ENCODE assay signal across 1 cellular context in genomic region chr22:20646906-20647305, GRCh38.
A peak's percentile ranks its signal among the peaks of the same experiment; 100 is the strongest.
TF ChIP-seq lines count a peak whose summit lies in the region.

No MANE protein-coding gene starts in this region.

TF ChIP-seq in K562, 482 proteins besides CTCF, POLR2A, EP300 and RAD21 (continued from another document and continues in another):
- TF ChIP-seq, protein P1, sequence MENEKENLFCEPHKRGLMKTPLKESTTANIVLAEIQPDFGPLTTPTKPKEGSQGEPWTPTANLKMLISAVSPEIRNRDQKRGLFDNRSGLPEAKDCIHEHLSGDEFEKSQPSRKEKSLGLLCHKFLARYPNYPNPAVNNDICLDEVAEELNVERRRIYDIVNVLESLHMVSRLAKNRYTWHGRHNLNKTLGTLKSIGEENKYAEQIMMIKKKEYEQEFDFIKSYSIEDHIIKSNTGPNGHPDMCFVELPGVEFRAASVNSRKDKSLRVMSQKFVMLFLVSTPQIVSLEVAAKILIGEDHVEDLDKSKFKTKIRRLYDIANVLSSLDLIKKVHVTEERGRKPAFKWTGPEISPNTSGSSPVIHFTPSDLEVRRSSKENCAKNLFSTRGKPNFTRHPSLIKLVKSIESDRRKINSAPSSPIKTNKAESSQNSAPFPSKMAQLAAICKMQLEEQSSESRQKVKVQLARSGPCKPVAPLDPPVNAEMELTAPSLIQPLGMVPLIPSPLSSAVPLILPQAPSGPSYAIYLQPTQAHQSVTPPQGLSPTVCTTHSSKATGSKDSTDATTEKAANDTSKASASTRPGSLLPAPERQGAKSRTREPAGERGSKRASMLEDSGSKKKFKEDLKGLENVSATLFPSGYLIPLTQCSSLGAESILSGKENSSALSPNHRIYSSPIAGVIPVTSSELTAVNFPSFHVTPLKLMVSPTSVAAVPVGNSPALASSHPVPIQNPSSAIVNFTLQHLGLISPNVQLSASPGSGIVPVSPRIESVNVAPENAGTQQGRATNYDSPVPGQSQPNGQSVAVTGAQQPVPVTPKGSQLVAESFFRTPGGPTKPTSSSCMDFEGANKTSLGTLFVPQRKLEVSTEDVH (IDR thresholded peaks at IDR 0.05; ENCODE audit: low read depth, partially characterized antibody): no peak
- no peak for TF ChIP-seq POLR3G (IDR thresholded peaks at IDR 0.05; ENCODE audit: extremely low read depth, insufficient read length, insufficient replicate concordance)
- peak in 1 of 2 experiments; percentile 63; a peak in 1 of 4 replicates for TF ChIP-seq MCM7 (IDR thresholded peaks at IDR 0.05)
- no peak for TF ChIP-seq ZNF354B (CRISPR knock-in tag; IDR thresholded peaks at IDR 0.05)
- TF ChIP-seq CHD4 (IDR thresholded peaks at IDR 0.05; ENCODE audit: insufficient read depth, insufficient replicate concordance, low read depth, low read length, poor library complexity, severe bottlenecking): no peak
- TF ChIP-seq CTBP1 (IDR thresholded peaks at IDR 0.05; ENCODE audit: borderline replicate concordance): no peak
- TF ChIP-seq, protein P2, sequence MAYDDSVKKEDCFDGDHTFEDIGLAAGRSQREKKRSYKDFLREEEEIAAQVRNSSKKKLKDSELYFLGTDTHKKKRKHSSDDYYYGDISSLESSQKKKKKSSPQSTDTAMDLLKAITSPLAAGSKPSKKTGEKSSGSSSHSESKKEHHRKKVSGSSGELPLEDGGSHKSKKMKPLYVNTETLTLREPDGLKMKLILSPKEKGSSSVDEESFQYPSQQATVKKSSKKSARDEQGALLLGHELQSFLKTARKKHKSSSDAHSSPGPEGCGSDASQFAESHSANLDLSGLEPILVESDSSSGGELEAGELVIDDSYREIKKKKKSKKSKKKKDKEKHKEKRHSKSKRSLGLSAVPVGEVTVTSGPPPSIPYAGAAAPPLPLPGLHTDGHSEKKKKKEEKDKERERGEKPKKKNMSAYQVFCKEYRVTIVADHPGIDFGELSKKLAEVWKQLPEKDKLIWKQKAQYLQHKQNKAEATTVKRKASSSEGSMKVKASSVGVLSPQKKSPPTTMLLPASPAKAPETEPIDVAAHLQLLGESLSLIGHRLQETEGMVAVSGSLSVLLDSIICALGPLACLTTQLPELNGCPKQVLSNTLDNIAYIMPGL (CRISPR knock-in tag; IDR thresholded peaks at IDR 0.05): 0 out of 2 replicates have a peak, but pooled peaks have one; percentile 13
- TF ChIP-seq ZBTB26 (CRISPR knock-in tag; IDR thresholded peaks at IDR 0.05): no peak
- no peak for TF ChIP-seq CBFA2T3 (IDR thresholded peaks at IDR 0.05)
- no peak for TF ChIP-seq CGGBP1 (CRISPR knock-in tag; IDR thresholded peaks at IDR 0.05)
- TF ChIP-seq, protein P3, sequence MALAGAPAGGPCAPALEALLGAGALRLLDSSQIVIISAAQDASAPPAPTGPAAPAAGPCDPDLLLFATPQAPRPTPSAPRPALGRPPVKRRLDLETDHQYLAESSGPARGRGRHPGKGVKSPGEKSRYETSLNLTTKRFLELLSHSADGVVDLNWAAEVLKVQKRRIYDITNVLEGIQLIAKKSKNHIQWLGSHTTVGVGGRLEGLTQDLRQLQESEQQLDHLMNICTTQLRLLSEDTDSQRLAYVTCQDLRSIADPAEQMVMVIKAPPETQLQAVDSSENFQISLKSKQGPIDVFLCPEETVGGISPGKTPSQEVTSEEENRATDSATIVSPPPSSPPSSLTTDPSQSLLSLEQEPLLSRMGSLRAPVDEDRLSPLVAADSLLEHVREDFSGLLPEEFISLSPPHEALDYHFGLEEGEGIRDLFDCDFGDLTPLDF (CRISPR knock-in tag; IDR thresholded peaks at IDR 0.05): peak; percentile 23; the same call in 1 of the 2 replicates
- no peak for TF ChIP-seq POU5F1 (IDR thresholded peaks at IDR 0.05; ENCODE audit: borderline replicate concordance, low read depth, low read length, partially characterized antibody)
- TF ChIP-seq FUS (optimal IDR thresholded peaks at IDR 0.05; ENCODE audit: low read depth, low read length): no peak
- TF ChIP-seq PML (IDR thresholded peaks at IDR 0.05; ENCODE audit: low read length): 0 out of 2 replicates have a peak, but pooled peaks have one; percentile 11
- peak; percentile 20 for TF ChIP-seq SAP30 (IDR thresholded peaks at IDR 0.05; ENCODE audit: borderline replicate concordance, insufficient read depth, low read depth, low read length, poor library complexity, severe bottlenecking)
- no peak for TF ChIP-seq ZNF146 (CRISPR knock-in tag; IDR thresholded peaks at IDR 0.05; ENCODE audit: unreplicated experiment)
- TF ChIP-seq SRSF3 (IDR thresholded peaks at IDR 0.05; ENCODE audit: insufficient read depth, low read length): no peak
- no peak for TF ChIP-seq SAFB2 (IDR thresholded peaks at IDR 0.05; ENCODE audit: borderline replicate concordance, low read depth, low read length, severe bottlenecking)
- TF ChIP-seq SMAD1 (IDR thresholded peaks at IDR 0.05; ENCODE audit: low read depth, low read length, partially characterized antibody): no peak
- TF ChIP-seq THAP12 (CRISPR knock-in tag; IDR thresholded peaks at IDR 0.05): 0 out of 2 replicates have a peak, but pooled peaks have one; percentile 6
- TF ChIP-seq ZKSCAN3 (CRISPR knock-in tag; IDR thresholded peaks at IDR 0.05): no peak
- TF ChIP-seq SRSF7 (optimal IDR thresholded peaks at IDR 0.05; ENCODE audit: low read depth, low read length): no peak
- no peak for TF ChIP-seq HNRNPK (IDR thresholded peaks at IDR 0.05; ENCODE audit: low read depth, low read length, poor library complexity, severe bottlenecking)
- no peak for TF ChIP-seq SIRT6 (IDR thresholded peaks at IDR 0.05; ENCODE audit: low read depth, low read length)
- no peak for TF ChIP-seq ZNF584 (CRISPR knock-in tag; IDR thresholded peaks at IDR 0.05; ENCODE audit: low read depth)
- no peak for TF ChIP-seq RFX5 (IDR thresholded peaks at IDR 0.05; ENCODE audit: low read depth, low read length)
- TF ChIP-seq FOXM1 (IDR thresholded peaks at IDR 0.05; ENCODE audit: low read depth): no peak
- TF ChIP-seq FOXM1 (CRISPR knock-in tag; IDR thresholded peaks at IDR 0.05; ENCODE audit: low read depth): no peak
- no peak for TF ChIP-seq IRF9 (tag; IDR thresholded peaks at IDR 0.05)
- no peak for TF ChIP-seq NFYB (IDR thresholded peaks at IDR 0.05; ENCODE audit: extremely low read depth, insufficient read length)
- TF ChIP-seq NCOA6 (IDR thresholded peaks at IDR 0.05): no peak
- TF ChIP-seq ZNF212 (CRISPR knock-in tag; IDR thresholded peaks at IDR 0.05): no peak
- TF ChIP-seq ZFX (CRISPR knock-in tag; IDR thresholded peaks at IDR 0.05): no peak
- no peak for TF ChIP-seq ZSCAN29 (IDR thresholded peaks at IDR 0.05)
- no peak for TF ChIP-seq NR2C1 (IDR thresholded peaks at IDR 0.05)
- TF ChIP-seq NR2C1 (tag; IDR thresholded peaks at IDR 0.05): no peak
- TF ChIP-seq FOS (IDR thresholded peaks at IDR 0.05; ENCODE audit: extremely low read depth, insufficient read length): no peak
- no peak for TF ChIP-seq ZNF398 (CRISPR knock-in tag; IDR thresholded peaks at IDR 0.05)
